ENCODE assay signal across 1 cellular context in genomic region chr7:55533729-55534080, GRCh38.
TF ChIP-seq lines count a peak whose summit lies in the region.

No MANE protein-coding gene starts in this region.

TF ChIP-seq in IMR-90, 13 proteins besides CTCF, POLR2A, EP300 and RAD21 (continued from another document):
- TF ChIP-seq NFE2L2 (IDR thresholded peaks at IDR 0.05; ENCODE audit: low read depth, low read length) (no peak), CEBPB (IDR thresholded peaks at IDR 0.05; ENCODE audit: low read depth, low read length) (no peak), USF2 (IDR thresholded peaks at IDR 0.05; ENCODE audit: low read depth, low read length) (no peak), MAZ (IDR thresholded peaks at IDR 0.05; ENCODE audit: borderline replicate concordance, low read depth, low read length) (no peak)
- TF ChIP-seq, protein P1, sequence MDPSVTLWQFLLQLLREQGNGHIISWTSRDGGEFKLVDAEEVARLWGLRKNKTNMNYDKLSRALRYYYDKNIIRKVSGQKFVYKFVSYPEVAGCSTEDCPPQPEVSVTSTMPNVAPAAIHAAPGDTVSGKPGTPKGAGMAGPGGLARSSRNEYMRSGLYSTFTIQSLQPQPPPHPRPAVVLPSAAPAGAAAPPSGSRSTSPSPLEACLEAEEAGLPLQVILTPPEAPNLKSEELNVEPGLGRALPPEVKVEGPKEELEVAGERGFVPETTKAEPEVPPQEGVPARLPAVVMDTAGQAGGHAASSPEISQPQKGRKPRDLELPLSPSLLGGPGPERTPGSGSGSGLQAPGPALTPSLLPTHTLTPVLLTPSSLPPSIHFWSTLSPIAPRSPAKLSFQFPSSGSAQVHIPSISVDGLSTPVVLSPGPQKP (IDR thresholded peaks at IDR 0.05; ENCODE audit: borderline replicate concordance, low read depth, low read length): no peak
